In genomic region chr15:32849769-32850668, GRCh38 we compare ENCODE assay signal across 13 cellular contexts.
DNase-seq lines count a peak whose midpoint lies in the region; ATAC-seq and TF ChIP-seq lines count a peak whose summit lies in the region.
"Had no signal": no experiment of that assay in that cellular context is flagged by ENCODE, and none has a peak within 500 bp of the region (broad histone marks: within the 10 kb centered on the region; RNA-seq: fewer than 3 reads in every experiment).

No MANE protein-coding gene starts in this region.

- CTCF ChIA-PET in Caco-2 (lab: Charles Lee) = no interaction called here

- BruUV-seq in Caco-2 (replicated peaks; lab: Mats Ljungman, UMichigan) = no TSS peak

- peaks cover 16% of the 10 kb centered on the region; the same call in 1 of the 2 replicates for H3K4me1 ChIP-seq in Caco-2
- H3K4me1 ChIP-seq: testis had no signal

- H3K9me3 ChIP-seq in Caco-2 = no peaks in the 10 kb centered on the region
- H3K9me3 ChIP-seq: testis had no signal

- no peak for TF ChIP-seq CTCF in cardiac fibroblast (IDR thresholded peaks at IDR 0.05; ENCODE audit: low read depth, low read length)
- no peak for TF ChIP-seq CTCF in osteocyte (IDR thresholded peaks at IDR 0.05)
- no peak for TF ChIP-seq CTCF in chondrocyte (IDR thresholded peaks at IDR 0.05)
- TF ChIP-seq CTCF in Caco-2 (IDR thresholded peaks at IDR 0.05; ENCODE audit: insufficient read depth in 1 of 2, low read depth in 1 of 2, low read length in 1 of 2, severe bottlenecking in 1 of 2, unreplicated experiment in 1 of 2) = no peak

- H3K4me3 Mint-ChIP-seq in osteocyte (ENCODE audit: unreplicated experiment) = no peak overlapping the region
- H3K4me3 Mint-ChIP-seq in chondrocyte (ENCODE audit: unreplicated experiment) = no peak overlapping the region
- no peak overlapping the region for H3K4me3 Mint-ChIP-seq in Caco-2 (ENCODE audit: unreplicated experiment)
- H3K4me3 Mint-ChIP-seq: neural crest cell had no signal

- intact Hi-C loops in Caco-2 (cut with micrococcal nuclease; ENCODE audit: unreplicated experiment) = no loop called here

- ATAC-seq in HG02973 (IDR thresholded peaks at IDR 0.05; ENCODE audit: unreplicated experiment) (no peak), HG02571 (IDR thresholded peaks at IDR 0.05; ENCODE audit: unreplicated experiment) (no peak)

- no peak overlapping the region for H3K4me3 ChIP-seq in cardiac fibroblast (replicated peaks in 1 of 2; ENCODE audit: low read depth in 2 of 2, low read length in 2 of 2)
- H3K4me3 ChIP-seq in Caco-2 (ENCODE audit: low read depth, low read length) = no peak overlapping the region
- H3K4me3 ChIP-seq: testis had no signal

- H3K36me3 Mint-ChIP-seq in osteocyte (ENCODE audit: unreplicated experiment) (no peaks in the 10 kb centered on the region), chondrocyte (ENCODE audit: low read depth) (peaks cover 4% of the 10 kb centered on the region), Caco-2 (ENCODE audit: insufficient read depth, unreplicated experiment) (no peaks in the 10 kb centered on the region)

- peak; percentile 67 for DNase-seq in GM03348 (ENCODE audit: low spot score)
- peak; percentile 63 for DNase-seq in NOMO-1 treated with dmso at 0.1 percent for 144 hours (lab: John Stamatoyannopoulos, UW; ENCODE audit: unreplicated experiment)
- peak; percentile 86 to 98 for DNase-seq in cardiac fibroblast (ENCODE audit: low read depth in 2 of 2)
- no peak for DNase-seq in osteocyte (ENCODE audit: extremely low spot score, unreplicated experiment)
- DNase-seq in chondrocyte (ENCODE audit: low spot score) = no peak
- no peak for DNase-seq in Caco-2
- DNase-seq: activated effector memory CD4-positive, alpha-beta T cell treated with Interleukin-2 at 50 U/mL for 16 hours; NCI-H774; stimulated activated CD4-positive, alpha-beta T cell treated with anti-CD3 and anti-CD28 coated beads, Interleukin-4, amount 100 ng/mL, for 24 hours; testis had no signal

- H3K4me1 Mint-ChIP-seq in osteocyte (ENCODE audit: unreplicated experiment) = peaks cover 39% of the 10 kb centered on the region
- peaks cover 46% of the 10 kb centered on the region for H3K4me1 Mint-ChIP-seq in chondrocyte (ENCODE audit: low read depth)
- peaks cover 18% of the 10 kb centered on the region for H3K4me1 Mint-ChIP-seq in Caco-2 (ENCODE audit: low read depth, unreplicated experiment)
- H3K4me1 Mint-ChIP-seq: neural crest cell had no signal

- H3K27me3 ChIP-seq in Caco-2 (replicated peaks; ENCODE audit: control insufficient read depth, insufficient read depth, low read length) = no peaks in the 10 kb centered on the region
- H3K27me3 ChIP-seq: testis had no signal

- H3K9me3 Mint-ChIP-seq in osteocyte (ENCODE audit: unreplicated experiment) (peaks cover 5% of the 10 kb centered on the region), chondrocyte (ENCODE audit: low read depth) (peaks cover 17% of the 10 kb centered on the region), Caco-2 (ENCODE audit: unreplicated experiment) (no peaks in the 10 kb centered on the region)
- H3K9me3 Mint-ChIP-seq: neural crest cell had no signal

- H3K27me3 Mint-ChIP-seq in osteocyte (ENCODE audit: unreplicated experiment) (no peaks in the 10 kb centered on the region), chondrocyte (ENCODE audit: low read depth) (no peaks in the 10 kb centered on the region), Caco-2 (ENCODE audit: insufficient read depth, unreplicated experiment) (no peaks in the 10 kb centered on the region)

- H3K27ac Mint-ChIP-seq in osteocyte (ENCODE audit: unreplicated experiment) = peak overlapping the region; percentile 82
- H3K27ac Mint-ChIP-seq in chondrocyte (ENCODE audit: unreplicated experiment) = no peak overlapping the region
- H3K27ac Mint-ChIP-seq in Caco-2 (ENCODE audit: unreplicated experiment) = no peak overlapping the region

- no peaks in the 10 kb centered on the region for H3K36me3 ChIP-seq in Caco-2 (ENCODE audit: control insufficient read depth, insufficient read depth, low read length)

- POLR2A ChIA-PET in Caco-2 (lab: Charles Lee) = no interaction called here

Comparison
In these comparisons a context has a peak if more than half of its experiments do, and no peak if none do; other contexts are left out.
1. DNase-seq: peak in GM03348 (single experiment), NOMO-1 treated with dmso at 0.1 percent for 144 hours (single experiment) and cardiac fibroblast (2 of 2); none in osteocyte (single experiment), chondrocyte (single experiment) and Caco-2 (0 of 2).